In genomic region chr2:63058742-63059433, GRCh38 we compare ENCODE assay signal across 10 cellular contexts. TPM values are rescaled to one million over a fixed set of nuclear protein-coding genes. Genes with fewer than 3 reads are reported as not detected.
A peak's percentile ranks its signal among the peaks of the same experiment; 100 is the strongest.
DNase-seq lines count a peak whose midpoint lies in the region; ATAC-seq, FAIRE-seq and TF ChIP-seq lines count a peak whose summit lies in the region.
"Had no signal": no experiment of that assay in that cellular context is flagged by ENCODE, and none has a peak within 500 bp of the region (broad histone marks: within the 10 kb centered on the region; RNA-seq: fewer than 3 reads in every experiment).

No MANE protein-coding gene starts in this region.

- H3K27ac Mint-ChIP-seq in nephron progenitor cell = no peak overlapping the region

- no peak overlapping the region for H3K9ac ChIP-seq in HUES6 (ENCODE audit: low read length)
- no peak overlapping the region for H3K9ac ChIP-seq in endothelial cell of umbilical vein (replicated peaks; ENCODE audit: extremely low read depth, insufficient read depth, low read length)
- H3K9ac ChIP-seq in Karpas-422 (ENCODE audit: low read length) = no peak overlapping the region

- FAIRE-seq in endothelial cell of umbilical vein (lab: Jason Lieb, UNC) = no peak

- H3K4me3 Mint-ChIP-seq in nephron progenitor cell = no peak overlapping the region

- H3K9me2 ChIP-seq in Karpas-422 (replicated peaks; ENCODE audit: insufficient read depth, low read length) = no peaks in the 10 kb centered on the region

- dilution Hi-C loops in endothelial cell of umbilical vein (cut with MboI; ENCODE audit: extremely low pct_ligation_motif_present, low sequenced_read_pairs) = no loop called here

- DNase-seq in AG20443 (ENCODE audit: low spot score) (peak; percentile 24), endothelial cell of umbilical vein (ENCODE audit: low read depth, low spot score) (no peak), nephron progenitor cell (peak; percentile 57), hippocampal formation (lab: John Stamatoyannopoulos, UW) (no peak), NCI-H2227 treated with DMSO at 0.1 percent for 48 hours (lab: John Stamatoyannopoulos, UW) (no peak), Karpas-422 (no peak)
- DNase-seq: DMS79 had no signal

- no peaks in the 10 kb centered on the region for H4K20me1 ChIP-seq in endothelial cell of umbilical vein (replicated peaks; ENCODE audit: control insufficient read depth, extremely low read depth, insufficient read depth, low read length)
- no peaks in the 10 kb centered on the region for H4K20me1 ChIP-seq in Karpas-422 (ENCODE audit: insufficient read depth, low read depth, low read length)

- peaks cover 9% of the 10 kb centered on the region for H3K9me3 Mint-ChIP-seq in nephron progenitor cell

- H2AFZ ChIP-seq in endothelial cell of umbilical vein (ENCODE audit: low read depth, low read length) (no peak overlapping the region), Karpas-422 (ENCODE audit: low read length) (no peak overlapping the region)

- no TSS peak for BruUV-seq in endothelial cell of umbilical vein (replicated peaks; lab: Mats Ljungman, UMichigan)

- POLR2A ChIA-PET in endothelial cell of umbilical vein (lab: Charles Lee) = no interaction called here

- H3K36me3 ChIP-seq in HUES6 (ENCODE audit: control insufficient read depth, insufficient read depth, low read length) (no peaks in the 10 kb centered on the region), endothelial cell of umbilical vein (ENCODE audit: control insufficient read depth in 2 of 2, extremely low read depth in 1 of 2, insufficient read depth in 2 of 2, low read length in 2 of 2) (no peaks in the 10 kb centered on the region), Karpas-422 (ENCODE audit: insufficient read depth, low read length) (0 out of 2 replicates have a peak, but pooled peaks cover 4% of the 10 kb centered on the region)

- no peak overlapping the region for H3K27ac ChIP-seq in HUES6 (ENCODE audit: low read depth, low read length)
- H3K27ac ChIP-seq in endothelial cell of umbilical vein (ENCODE audit: insufficient read depth, low read depth, low read length) = no peak overlapping the region
- H3K27ac ChIP-seq in Karpas-422 (ENCODE audit: low read length) = no peak overlapping the region

- no peak for TF ChIP-seq POLR2A in endothelial cell of umbilical vein (IDR thresholded peaks at IDR 0.05; ENCODE audit: low read depth, low read length)

- H3K79me2 ChIP-seq in endothelial cell of umbilical vein (ENCODE audit: control insufficient read depth, insufficient read depth, low read length) = no peaks in the 10 kb centered on the region
- H3K79me2 ChIP-seq in Karpas-422 (ENCODE audit: low read length) = no peaks in the 10 kb centered on the region

- intact Hi-C loops in endothelial cell of umbilical vein (cut with micrococcal nuclease) = loop anchor here (1.0 to 10.0 kb wide), 3 partner anchors 9 to 584 kb away; partner anchors contain the start of genes EHBP1 and OTX1

- H3K27me3 Mint-ChIP-seq in nephron progenitor cell (ENCODE audit: low read depth, poor library complexity) = peaks cover 100% of the 10 kb centered on the region

- CTCF ChIA-PET in endothelial cell of umbilical vein (lab: Charles Lee) = interaction anchor here (1.1 to 1.4 kb wide), 2 partner anchors 36 to 602 kb away, joined by 3 read pairs; no protein-coding TSS in a partner anchor

- no peak for ATAC-seq in GM21528 (IDR thresholded peaks at IDR 0.05; ENCODE audit: low FRiP score, unreplicated experiment)
- ATAC-seq: HCT116 had no signal

- H3K4me2 ChIP-seq in endothelial cell of umbilical vein (ENCODE audit: insufficient read depth, low read length) (peak overlapping the region; percentile 19), Karpas-422 (ENCODE audit: low read depth, low read length, poor library complexity, severe bottlenecking) (no peak overlapping the region)

- TF ChIP-seq CTCF in endothelial cell of umbilical vein (IDR thresholded peaks at IDR 0.05; ENCODE audit: extremely low read depth in 1 of 2, insufficient read depth in 1 of 2, low read depth in 1 of 2, low read length in 2 of 2) (no peak), nephron progenitor cell (IDR thresholded peaks at IDR 0.05) (no peak)

- H3K9me3 ChIP-seq in HUES6 (ENCODE audit: control insufficient read depth, insufficient read depth, low read depth, low read length) = no peaks in the 10 kb centered on the region
- no peaks in the 10 kb centered on the region for H3K9me3 ChIP-seq in endothelial cell of umbilical vein (replicated peaks; ENCODE audit: control insufficient read depth, insufficient read depth, low read length)
- H3K9me3 ChIP-seq in Karpas-422 (ENCODE audit: low read length) = no peaks in the 10 kb centered on the region

- H3K4me3 ChIP-seq in HUES6 (ENCODE audit: low read depth, low read length) (peak overlapping the region; percentile 47), endothelial cell of umbilical vein (replicated peaks in 1 of 3; ENCODE audit: insufficient read depth in 1 of 3, low read depth in 1 of 3, low read length in 3 of 3) (no peak overlapping the region), Karpas-422 (ENCODE audit: low read length) (no peak overlapping the region)

- no peaks in the 10 kb centered on the region for H3K36me3 Mint-ChIP-seq in nephron progenitor cell (ENCODE audit: low read depth)

- H3K9me1 ChIP-seq in endothelial cell of umbilical vein (replicated peaks; ENCODE audit: control insufficient read depth, extremely low read depth, insufficient read depth, low read length) = no peaks in the 10 kb centered on the region

- H3K4me1 ChIP-seq in HUES6 (ENCODE audit: control insufficient read depth, insufficient read depth, low read length) (peaks cover 37% of the 10 kb centered on the region), endothelial cell of umbilical vein (ENCODE audit: control insufficient read depth, extremely low read depth, insufficient read depth, low read length) (peaks cover 31% of the 10 kb centered on the region), Karpas-422 (ENCODE audit: low read length) (peaks cover 6% of the 10 kb centered on the region)

- H3K4me1 Mint-ChIP-seq in nephron progenitor cell = peaks cover 31% of the 10 kb centered on the region

- H3K27me3 ChIP-seq in HUES6 (ENCODE audit: control insufficient read depth, insufficient read depth, low read length) (peaks cover 100% of the 10 kb centered on the region), endothelial cell of umbilical vein (ENCODE audit: control insufficient read depth in 2 of 2, insufficient read depth in 2 of 2, low read length in 2 of 2) (peaks cover 72 to 98% of the 10 kb centered on the region in 2 experiments), Karpas-422 (ENCODE audit: low read length) (no peaks in the 10 kb centered on the region)

TF ChIP-seq in endothelial cell of umbilical vein, 7 proteins besides CTCF, POLR2A, EP300 and RAD21:
- TF ChIP-seq JUN (IDR thresholded peaks at IDR 0.05; ENCODE audit: borderline replicate concordance, insufficient read depth, insufficient read length, low read depth) = no peak
- TF ChIP-seq MYC (IDR thresholded peaks at IDR 0.05; ENCODE audit: low read depth, low read length) = no peak
- peak; percentile 93 for TF ChIP-seq EZH2 (IDR thresholded peaks at IDR 0.05; ENCODE audit: borderline replicate concordance, low read depth, low read length, severe bottlenecking)
- TF ChIP-seq POLR2AphosphoS5 (IDR thresholded peaks at IDR 0.05; ENCODE audit: insufficient read depth, low read depth, low read length) = no peak

RNA-seq across cellular contexts. Expression of gene OTX1, which starts 8.3 kb away (rescaled TPM):
- 0.30 TPM in 1 of 2 replicates, not detected in the other for total RNA-seq in endothelial cell of umbilical vein
- 0.05 TPM in 1 of 2 replicates, not detected in the other for polyA plus RNA-seq in endothelial cell of umbilical vein
- polyA plus RNA-seq in endothelial cell of umbilical vein (2011; cell fraction: cytosol; rRNA removed) = 0.03 TPM in 1 of 2 replicates, not detected in the other
- polyA plus RNA-seq in endothelial cell of umbilical vein (2011; cell fraction: nucleus; rRNA removed) = 0.06 and 0.13 TPM in 2 replicates
- polyA plus RNA-seq in endothelial cell of umbilical vein (2012) = not detected in 2 replicates
- not detected in 2 replicates for polyA minus RNA-seq in endothelial cell of umbilical vein
- polyA minus RNA-seq in endothelial cell of umbilical vein (2011; cell fraction: cytosol; rRNA and poly(A)+ RNA removed) = 1.9 TPM
- 1.4 TPM in 1 of 2 replicates, not detected in the other for polyA minus RNA-seq in endothelial cell of umbilical vein (2011; cell fraction: nucleus; rRNA and poly(A)+ RNA removed)
- total RNA-seq in Karpas-422 (2014; rRNA removed; shearing (Covaris generic); ENCODE audit: low replicate concordance) = 1.9 and 6.4 TPM in 2 replicates

Comparison
In these comparisons a context has a peak if more than half of its experiments do, and no peak if none do; other contexts are left out.
1. DNase-seq: peak in AG20443 (single experiment) and nephron progenitor cell (single experiment); none in endothelial cell of umbilical vein (single experiment), hippocampal formation (0 of 2), NCI-H2227 treated with DMSO at 0.1 percent for 48 hours (single experiment) and Karpas-422 (single experiment).